Comparison of ENCODE assay signal across 2 cellular contexts in the genomic region with DNA sequence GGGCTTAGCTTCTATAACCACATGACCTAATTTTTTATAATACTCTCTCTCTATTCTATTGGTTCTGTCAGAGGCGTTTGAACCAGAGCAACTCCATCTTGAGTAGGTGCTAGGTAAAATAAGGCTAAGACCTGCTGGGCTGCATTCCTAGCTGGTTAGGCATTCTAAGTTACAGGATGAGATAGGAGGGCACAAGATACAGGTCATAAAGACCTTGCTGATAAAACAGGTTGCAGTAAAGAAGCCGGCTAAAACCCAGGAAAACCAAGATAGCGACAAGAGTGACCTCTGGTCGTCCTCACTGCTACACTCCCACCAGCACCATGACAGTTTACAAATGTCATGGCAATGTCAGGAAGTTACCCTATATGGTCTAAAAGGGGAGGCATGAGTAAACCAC.
TF ChIP-seq lines count a peak whose summit lies in the region.

No MANE protein-coding gene starts in this region.

TF ChIP-seq in A549, 52 proteins besides CTCF, POLR2A, EP300 and RAD21:
- TF ChIP-seq HEYL (CRISPR knock-in tag; IDR thresholded peaks at IDR 0.05) (peak; percentile 80; the same call in 1 of the 2 replicates), EHF (CRISPR knock-in tag; IDR thresholded peaks at IDR 0.05) (peak; percentile 97), ZNF302 (CRISPR knock-in tag; IDR thresholded peaks at IDR 0.05) (peak; percentile 95), HOXB13 (CRISPR knock-in tag; IDR thresholded peaks at IDR 0.05; ENCODE audit: low read depth) (peak; percentile 91), NPAS2 (CRISPR knock-in tag; IDR thresholded peaks at IDR 0.05; ENCODE audit: borderline replicate concordance) (peak; percentile 56; the same call in 1 of the 2 replicates), HMGXB4 (CRISPR knock-in tag; IDR thresholded peaks at IDR 0.05; ENCODE audit: borderline replicate concordance) (0 out of 2 replicates have a peak, but pooled peaks have one; percentile 46), HOXB5 (CRISPR knock-in tag; IDR thresholded peaks at IDR 0.05) (peak; percentile 86), FOXS1 (CRISPR knock-in tag; IDR thresholded peaks at IDR 0.05) (peak; percentile 92; the same call in 1 of the 2 replicates), HOXA7 (CRISPR knock-in tag; IDR thresholded peaks at IDR 0.05) (peak; percentile 91)

TF ChIP-seq in HCT116, 20 proteins besides CTCF, POLR2A, EP300 and RAD21:
- TF ChIP-seq SP1 (IDR thresholded peaks at IDR 0.05; ENCODE audit: low read depth) (peak; percentile 41; the same call in 1 of the 2 replicates), YY1 (IDR thresholded peaks at IDR 0.05; ENCODE audit: extremely low read depth, insufficient replicate concordance, low read depth, low read length) (peak; percentile 39), CBX3 (IDR thresholded peaks at IDR 0.05; ENCODE audit: low read depth) (peak; percentile 31; the same call in 1 of the 2 replicates)
TF ChIP-seq in HCT116: peak in this region for 3; not testable (repeated sequence) for 17.
